1 cellular context compared by ENCODE assay signal in the genomic region with DNA sequence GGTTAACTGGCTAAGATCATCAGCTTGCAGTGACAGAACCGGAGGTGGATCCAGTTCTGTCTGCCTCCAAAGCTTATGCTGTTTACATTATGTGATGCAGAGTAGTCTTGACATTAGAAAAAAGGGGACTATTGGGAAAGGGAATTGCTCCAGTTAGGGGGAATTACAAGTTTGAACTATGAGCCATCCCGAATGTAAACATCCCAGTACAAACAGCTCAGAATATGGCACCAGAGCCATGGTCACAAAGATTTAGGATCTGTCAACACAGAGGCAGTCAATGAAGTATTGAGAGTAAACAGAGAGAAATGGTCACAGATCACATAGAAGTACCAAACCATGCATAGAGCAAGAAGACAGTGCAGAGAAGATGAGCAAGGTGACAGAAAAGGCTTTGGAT.
TF ChIP-seq lines count a peak whose summit lies in the region.

No MANE protein-coding gene starts in this region.

TF ChIP-seq in HepG2, 621 proteins besides CTCF, POLR2A, EP300 and RAD21 (continued from another document and continues in another):
- TF ChIP-seq, protein P1, sequence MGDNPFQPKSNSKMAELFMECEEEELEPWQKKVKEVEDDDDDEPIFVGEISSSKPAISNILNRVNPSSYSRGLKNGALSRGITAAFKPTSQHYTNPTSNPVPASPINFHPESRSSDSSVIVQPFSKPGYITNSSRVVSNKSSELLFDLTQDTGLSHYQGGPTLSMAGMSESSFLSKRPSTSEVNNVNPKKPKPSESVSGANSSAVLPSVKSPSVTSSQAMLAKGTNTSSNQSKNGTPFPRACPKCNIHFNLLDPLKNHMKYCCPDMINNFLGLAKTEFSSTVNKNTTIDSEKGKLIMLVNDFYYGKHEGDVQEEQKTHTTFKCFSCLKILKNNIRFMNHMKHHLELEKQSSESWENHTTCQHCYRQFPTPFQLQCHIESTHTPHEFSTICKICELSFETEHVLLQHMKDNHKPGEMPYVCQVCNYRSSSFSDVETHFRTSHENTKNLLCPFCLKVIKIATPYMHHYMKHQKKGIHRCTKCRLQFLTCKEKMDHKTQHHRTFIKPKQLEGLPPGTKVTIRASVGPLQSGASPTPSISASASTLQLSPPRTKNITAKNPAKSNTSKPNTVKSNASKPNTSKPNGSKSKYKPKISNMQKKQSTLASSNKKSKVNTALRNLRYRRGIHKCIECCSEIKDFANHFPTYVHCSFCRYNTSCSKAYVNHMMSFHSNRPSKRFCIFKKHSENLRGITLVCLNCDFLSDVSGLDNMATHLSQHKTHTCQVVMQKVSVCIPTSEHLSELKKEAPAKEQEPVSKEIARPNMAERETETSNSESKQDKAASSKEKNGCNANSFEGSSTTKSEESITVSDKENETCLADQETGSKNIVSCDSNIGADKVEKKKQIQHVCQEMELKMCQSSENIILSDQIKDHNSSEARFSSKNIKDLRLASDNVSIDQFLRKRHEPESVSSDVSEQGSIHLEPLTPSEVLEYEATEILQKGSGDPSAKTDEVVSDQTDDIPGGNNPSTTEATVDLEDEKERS (CRISPR knock-in tag; IDR thresholded peaks at IDR 0.05): peak; percentile 63; the same call in 1 of the 2 replicates
- TF ChIP-seq ERF (CRISPR knock-in tag; IDR thresholded peaks at IDR 0.05) (peak; percentile 92), DNMT3B (CRISPR knock-in tag; conservative IDR thresholded peaks at IDR 0.05) (0 out of 2 replicates have a peak, but pooled peaks have one; percentile 59), KLF16 (CRISPR knock-in tag; IDR thresholded peaks at IDR 0.05) (peak in 1 of 2 experiments; percentile 85; a peak in 2 of 4 replicates), YY1 (IDR thresholded peaks at IDR 0.05; ENCODE audit: insufficient read depth, insufficient replicate concordance, low read depth, low read length) (peak; percentile 13), SETDB1 (CRISPR knock-in tag; IDR thresholded peaks at IDR 0.05; ENCODE audit: borderline replicate concordance) (no peak), RNF2 (conservative IDR thresholded peaks at IDR 0.05; ENCODE audit: low read depth) (0 out of 2 replicates have a peak, but pooled peaks have one; percentile 28), SRF (IDR thresholded peaks at IDR 0.05; ENCODE audit: low read depth, low read length) (no peak), ASH2L (IDR thresholded peaks at IDR 0.05; ENCODE audit: insufficient read length, low read depth, low read length) (peak; percentile 47), ZNF260 (CRISPR knock-in tag; IDR thresholded peaks at IDR 0.05; ENCODE audit: borderline replicate concordance, low read depth) (no peak), ZFP90 (CRISPR knock-in tag; IDR thresholded peaks at IDR 0.05; ENCODE audit: borderline replicate concordance) (peak; percentile 86), LCORL (IDR thresholded peaks at IDR 0.05) (peak; percentile 98), LCORL (CRISPR knock-in tag; IDR thresholded peaks at IDR 0.05) (peak; percentile 99), ZNF337 (CRISPR knock-in tag; IDR thresholded peaks at IDR 0.05; ENCODE audit: borderline replicate concordance, low read depth) (no peak), ZNF772 (CRISPR knock-in tag; IDR thresholded peaks at IDR 0.05) (peak; percentile 94; the same call in 1 of the 2 replicates), TGIF2 (CRISPR knock-in tag; IDR thresholded peaks at IDR 0.05) (peak; percentile 83; the same call in 1 of the 2 replicates), HOXA9 (CRISPR knock-in tag; IDR thresholded peaks at IDR 0.05; ENCODE audit: borderline replicate concordance) (peak; percentile 62; the same call in 1 of the 2 replicates), ZNF816 (CRISPR knock-in tag; IDR thresholded peaks at IDR 0.05; ENCODE audit: borderline replicate concordance) (peak; percentile 58; the same call in 1 of the 2 replicates), TCF7L2 (IDR thresholded peaks at IDR 0.05; ENCODE audit: low read depth, low read length) (no peak), ZNF749 (CRISPR knock-in tag; IDR thresholded peaks at IDR 0.05; ENCODE audit: borderline replicate concordance) (no peak)
- TF ChIP-seq, protein P2, sequence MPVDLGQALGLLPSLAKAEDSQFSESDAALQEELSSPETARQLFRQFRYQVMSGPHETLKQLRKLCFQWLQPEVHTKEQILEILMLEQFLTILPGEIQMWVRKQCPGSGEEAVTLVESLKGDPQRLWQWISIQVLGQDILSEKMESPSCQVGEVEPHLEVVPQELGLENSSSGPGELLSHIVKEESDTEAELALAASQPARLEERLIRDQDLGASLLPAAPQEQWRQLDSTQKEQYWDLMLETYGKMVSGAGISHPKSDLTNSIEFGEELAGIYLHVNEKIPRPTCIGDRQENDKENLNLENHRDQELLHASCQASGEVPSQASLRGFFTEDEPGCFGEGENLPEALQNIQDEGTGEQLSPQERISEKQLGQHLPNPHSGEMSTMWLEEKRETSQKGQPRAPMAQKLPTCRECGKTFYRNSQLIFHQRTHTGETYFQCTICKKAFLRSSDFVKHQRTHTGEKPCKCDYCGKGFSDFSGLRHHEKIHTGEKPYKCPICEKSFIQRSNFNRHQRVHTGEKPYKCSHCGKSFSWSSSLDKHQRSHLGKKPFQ (CRISPR knock-in tag; IDR thresholded peaks at IDR 0.05; ENCODE audit: insufficient replicate concordance): no peak
- TF ChIP-seq, protein P3, sequence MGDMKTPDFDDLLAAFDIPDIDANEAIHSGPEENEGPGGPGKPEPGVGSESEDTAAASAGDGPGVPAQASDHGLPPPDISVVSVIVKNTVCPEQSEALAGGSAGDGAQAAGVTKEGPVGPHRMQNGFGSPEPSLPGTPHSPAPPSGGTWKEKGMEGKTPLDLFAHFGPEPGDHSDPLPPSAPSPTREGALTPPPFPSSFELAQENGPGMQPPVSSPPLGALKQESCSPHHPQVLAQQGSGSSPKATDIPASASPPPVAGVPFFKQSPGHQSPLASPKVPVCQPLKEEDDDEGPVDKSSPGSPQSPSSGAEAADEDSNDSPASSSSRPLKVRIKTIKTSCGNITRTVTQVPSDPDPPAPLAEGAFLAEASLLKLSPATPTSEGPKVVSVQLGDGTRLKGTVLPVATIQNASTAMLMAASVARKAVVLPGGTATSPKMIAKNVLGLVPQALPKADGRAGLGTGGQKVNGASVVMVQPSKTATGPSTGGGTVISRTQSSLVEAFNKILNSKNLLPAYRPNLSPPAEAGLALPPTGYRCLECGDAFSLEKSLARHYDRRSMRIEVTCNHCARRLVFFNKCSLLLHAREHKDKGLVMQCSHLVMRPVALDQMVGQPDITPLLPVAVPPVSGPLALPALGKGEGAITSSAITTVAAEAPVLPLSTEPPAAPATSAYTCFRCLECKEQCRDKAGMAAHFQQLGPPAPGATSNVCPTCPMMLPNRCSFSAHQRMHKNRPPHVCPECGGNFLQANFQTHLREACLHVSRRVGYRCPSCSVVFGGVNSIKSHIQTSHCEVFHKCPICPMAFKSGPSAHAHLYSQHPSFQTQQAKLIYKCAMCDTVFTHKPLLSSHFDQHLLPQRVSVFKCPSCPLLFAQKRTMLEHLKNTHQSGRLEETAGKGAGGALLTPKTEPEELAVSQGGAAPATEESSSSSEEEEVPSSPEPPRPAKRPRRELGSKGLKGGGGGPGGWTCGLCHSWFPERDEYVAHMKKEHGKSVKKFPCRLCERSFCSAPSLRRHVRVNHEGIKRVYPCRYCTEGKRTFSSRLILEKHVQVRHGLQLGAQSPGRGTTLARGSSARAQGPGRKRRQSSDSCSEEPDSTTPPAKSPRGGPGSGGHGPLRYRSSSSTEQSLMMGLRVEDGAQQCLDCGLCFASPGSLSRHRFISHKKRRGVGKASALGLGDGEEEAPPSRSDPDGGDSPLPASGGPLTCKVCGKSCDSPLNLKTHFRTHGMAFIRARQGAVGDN (CRISPR knock-in tag; IDR thresholded peaks at IDR 0.05): no peak
- TF ChIP-seq, protein P4, sequence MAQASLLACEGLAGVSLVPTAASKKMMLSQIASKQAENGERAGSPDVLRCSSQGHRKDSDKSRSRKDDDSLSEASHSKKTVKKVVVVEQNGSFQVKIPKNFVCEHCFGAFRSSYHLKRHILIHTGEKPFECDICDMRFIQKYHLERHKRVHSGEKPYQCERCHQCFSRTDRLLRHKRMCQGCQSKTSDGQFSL (CRISPR knock-in tag; IDR thresholded peaks at IDR 0.05): no peak
- TF ChIP-seq, protein P5, sequence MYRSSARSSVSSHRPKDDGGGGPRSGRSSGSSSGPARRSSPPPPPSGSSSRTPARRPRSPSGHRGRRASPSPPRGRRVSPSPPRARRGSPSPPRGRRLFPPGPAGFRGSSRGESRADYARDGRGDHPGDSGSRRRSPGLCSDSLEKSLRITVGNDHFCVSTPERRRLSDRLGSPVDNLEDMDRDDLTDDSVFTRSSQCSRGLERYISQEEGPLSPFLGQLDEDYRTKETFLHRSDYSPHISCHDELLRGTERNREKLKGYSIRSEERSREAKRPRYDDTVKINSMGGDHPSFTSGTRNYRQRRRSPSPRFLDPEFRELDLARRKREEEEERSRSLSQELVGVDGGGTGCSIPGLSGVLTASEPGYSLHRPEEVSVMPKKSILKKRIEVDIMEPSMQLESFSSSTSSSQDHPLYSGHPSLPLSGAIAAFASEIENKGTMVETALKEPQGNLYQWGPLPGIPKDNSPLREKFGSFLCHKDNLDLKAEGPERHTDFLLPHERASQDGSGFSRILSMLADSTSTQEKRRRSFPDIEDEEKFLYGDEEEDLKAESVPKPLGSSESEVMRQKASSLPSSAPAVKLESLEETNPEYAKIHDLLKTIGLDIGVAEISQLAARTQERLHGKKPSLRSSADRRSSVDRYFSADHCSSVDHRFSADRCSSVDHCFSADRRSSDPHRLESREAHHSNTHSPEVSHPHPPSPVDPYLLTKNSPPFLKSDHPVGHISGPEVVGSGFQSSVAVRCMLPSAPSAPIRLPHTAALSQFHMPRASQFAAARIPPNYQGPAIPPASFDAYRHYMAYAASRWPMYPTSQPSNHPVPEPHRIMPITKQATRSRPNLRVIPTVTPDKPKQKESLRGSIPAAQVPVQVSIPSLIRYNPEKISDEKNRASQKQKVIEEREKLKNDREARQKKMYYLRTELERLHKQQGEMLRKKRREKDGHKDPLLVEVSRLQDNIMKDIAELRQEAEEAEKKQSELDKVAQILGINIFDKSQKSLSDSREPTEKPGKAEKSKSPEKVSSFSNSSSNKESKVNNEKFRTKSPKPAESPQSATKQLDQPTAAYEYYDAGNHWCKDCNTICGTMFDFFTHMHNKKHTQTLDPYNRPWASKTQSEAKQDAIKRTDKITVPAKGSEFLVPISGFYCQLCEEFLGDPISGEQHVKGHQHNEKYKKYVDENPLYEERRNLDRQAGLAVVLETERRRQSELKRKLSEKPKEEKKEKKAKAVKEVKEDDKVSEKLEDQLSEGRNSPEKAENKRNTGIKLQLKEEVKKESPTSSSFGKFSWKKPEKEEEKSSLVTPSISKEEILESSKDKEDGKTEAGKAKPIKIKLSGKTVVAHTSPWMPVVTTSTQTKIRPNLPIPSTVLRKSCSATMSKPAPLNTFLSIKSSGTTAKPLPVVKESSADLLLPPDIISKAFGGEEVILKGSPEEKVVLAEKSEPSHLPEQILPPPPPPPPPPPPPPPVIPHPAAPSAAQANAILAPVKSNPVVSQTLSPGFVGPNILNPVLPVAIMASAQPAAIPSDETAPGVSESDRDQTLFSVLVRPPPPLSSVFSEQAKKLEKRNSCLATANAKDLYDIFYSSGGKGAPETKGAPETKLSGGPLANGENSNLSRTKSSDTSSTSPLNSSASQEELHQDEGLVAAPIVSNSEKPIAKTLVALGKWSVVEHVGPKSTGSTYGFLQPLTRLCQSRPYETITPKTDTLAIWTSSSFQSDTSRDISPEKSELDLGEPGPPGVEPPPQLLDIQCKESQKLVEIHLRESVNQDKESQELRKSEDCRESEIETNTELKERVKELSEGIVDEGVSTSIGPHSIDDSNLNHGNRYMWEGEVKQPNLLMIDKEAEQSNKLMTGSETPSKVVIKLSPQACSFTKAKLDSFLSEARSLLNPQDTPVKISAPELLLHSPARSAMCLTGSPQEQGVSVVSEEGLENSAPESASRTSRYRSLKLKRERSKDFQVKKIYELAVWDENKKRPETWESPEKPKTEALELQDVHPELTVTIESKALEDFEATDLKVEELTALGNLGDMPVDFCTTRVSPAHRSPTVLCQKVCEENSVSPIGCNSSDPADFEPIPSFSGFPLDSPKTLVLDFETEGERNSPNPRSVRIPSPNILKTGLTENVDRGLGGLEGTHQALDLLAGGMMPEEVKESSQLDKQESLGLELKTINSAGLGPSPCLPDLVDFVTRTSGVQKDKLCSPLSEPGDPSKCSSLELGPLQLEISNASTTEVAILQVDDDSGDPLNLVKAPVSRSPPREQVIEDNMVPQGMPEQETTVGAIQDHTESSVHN (CRISPR knock-in tag; IDR thresholded peaks at IDR 0.05): no peak
- TF ChIP-seq, protein P6, sequence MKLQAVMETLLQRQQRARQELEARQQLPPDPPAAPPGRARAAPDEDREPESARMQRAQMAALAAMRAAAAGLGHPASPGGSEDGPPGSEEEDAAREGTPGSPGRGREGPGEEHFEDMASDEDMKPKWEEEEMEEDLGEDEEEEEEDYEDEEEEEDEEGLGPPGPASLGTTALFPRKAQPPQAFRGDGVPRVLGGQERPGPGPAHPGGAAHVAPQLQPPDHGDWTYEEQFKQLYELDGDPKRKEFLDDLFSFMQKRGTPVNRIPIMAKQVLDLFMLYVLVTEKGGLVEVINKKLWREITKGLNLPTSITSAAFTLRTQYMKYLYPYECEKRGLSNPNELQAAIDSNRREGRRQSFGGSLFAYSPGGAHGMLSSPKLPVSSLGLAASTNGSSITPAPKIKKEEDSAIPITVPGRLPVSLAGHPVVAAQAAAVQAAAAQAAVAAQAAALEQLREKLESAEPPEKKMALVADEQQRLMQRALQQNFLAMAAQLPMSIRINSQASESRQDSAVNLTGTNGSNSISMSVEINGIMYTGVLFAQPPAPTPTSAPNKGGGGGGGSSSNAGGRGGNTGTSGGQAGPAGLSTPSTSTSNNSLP (IDR thresholded peaks at IDR 0.05; ENCODE audit: low read depth, low read length): peak; percentile 97
- TF ChIP-seq, protein P7, sequence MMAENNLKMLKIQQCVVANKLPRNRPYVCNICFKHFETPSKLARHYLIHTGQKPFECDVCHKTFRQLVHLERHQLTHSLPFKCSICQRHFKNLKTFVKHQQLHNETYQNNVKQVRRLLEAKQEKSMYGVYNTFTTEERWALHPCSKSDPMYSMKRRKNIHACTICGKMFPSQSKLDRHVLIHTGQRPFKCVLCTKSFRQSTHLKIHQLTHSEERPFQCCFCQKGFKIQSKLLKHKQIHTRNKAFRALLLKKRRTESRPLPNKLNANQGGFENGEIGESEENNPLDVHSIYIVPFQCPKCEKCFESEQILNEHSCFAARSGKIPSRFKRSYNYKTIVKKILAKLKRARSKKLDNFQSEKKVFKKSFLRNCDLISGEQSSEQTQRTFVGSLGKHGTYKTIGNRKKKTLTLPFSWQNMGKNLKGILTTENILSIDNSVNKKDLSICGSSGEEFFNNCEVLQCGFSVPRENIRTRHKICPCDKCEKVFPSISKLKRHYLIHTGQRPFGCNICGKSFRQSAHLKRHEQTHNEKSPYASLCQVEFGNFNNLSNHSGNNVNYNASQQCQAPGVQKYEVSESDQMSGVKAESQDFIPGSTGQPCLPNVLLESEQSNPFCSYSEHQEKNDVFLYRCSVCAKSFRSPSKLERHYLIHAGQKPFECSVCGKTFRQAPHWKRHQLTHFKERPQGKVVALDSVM (CRISPR knock-in tag; IDR thresholded peaks at IDR 0.05): peak; percentile 64
